1 cellular context compared by ENCODE assay signal in genomic region chr11:129191649-129192048, GRCh38.
TF ChIP-seq lines count a peak whose summit lies in the region.

No MANE protein-coding gene starts in this region.

TF ChIP-seq in HCT116, 20 proteins besides CTCF, POLR2A, EP300 and RAD21 (continued from another document):
- TF ChIP-seq, protein P1, sequence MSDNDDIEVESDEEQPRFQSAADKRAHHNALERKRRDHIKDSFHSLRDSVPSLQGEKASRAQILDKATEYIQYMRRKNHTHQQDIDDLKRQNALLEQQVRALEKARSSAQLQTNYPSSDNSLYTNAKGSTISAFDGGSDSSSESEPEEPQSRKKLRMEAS (IDR thresholded peaks at IDR 0.05): no peak
- TF ChIP-seq ATF3 (IDR thresholded peaks at IDR 0.05) (no peak), ZFX (IDR thresholded peaks at IDR 0.05) (no peak), SRF (IDR thresholded peaks at IDR 0.05; ENCODE audit: low read depth) (no peak)
